Comparison of ENCODE assay signal across 18 cellular contexts in genomic region chr11:118636569-118637290, GRCh38. TPM values are rescaled to one million over a fixed set of nuclear protein-coding genes. Genes with fewer than 3 reads are reported as not detected.
A peak's percentile ranks its signal among the peaks of the same experiment; 100 is the strongest.
DNase-seq lines count a peak whose midpoint lies in the region; ATAC-seq, FAIRE-seq and TF ChIP-seq lines count a peak whose summit lies in the region.
"Had no signal": no experiment of that assay in that cellular context is flagged by ENCODE, and none has a peak within 500 bp of the region (broad histone marks: within the 10 kb centered on the region; RNA-seq: fewer than 3 reads in every experiment).

No MANE protein-coding gene starts in this region.

- in situ Hi-C loops in brain microvascular endothelial cell (cut with HindIII; ENCODE audit: low pct_ligation_motif_present, low sequenced_read_pairs) = no loop called here

- H2AFZ ChIP-seq in astrocyte (ENCODE audit: low read depth, low read length) = no peak overlapping the region
- no peak overlapping the region for H2AFZ ChIP-seq in osteoblast (ENCODE audit: low read length)
- H2AFZ ChIP-seq: PC-9 had no signal

- H3K79me2 ChIP-seq in astrocyte (ENCODE audit: insufficient read depth, low read length) (peaks cover 82% of the 10 kb centered on the region), osteoblast (ENCODE audit: insufficient read depth, low read length) (peaks cover 31% of the 10 kb centered on the region)

- H3K4me2 ChIP-seq in astrocyte (ENCODE audit: low read length) = no peak overlapping the region
- H3K4me2 ChIP-seq in osteoblast (ENCODE audit: insufficient read depth, low read length) = no peak overlapping the region
- H3K4me2 ChIP-seq: PC-9 had no signal

- H3K9me3 ChIP-seq in astrocyte (ENCODE audit: insufficient read depth, low read depth, low read length) = no peaks in the 10 kb centered on the region
- H3K9me3 ChIP-seq in osteoblast (ENCODE audit: low read depth, low read length) = no peaks in the 10 kb centered on the region

- H3K4me1 Mint-ChIP-seq in HFFc6 (ENCODE audit: low read depth) = peaks cover 47% of the 10 kb centered on the region
- peaks cover 29% of the 10 kb centered on the region for H3K4me1 Mint-ChIP-seq in astrocyte (ENCODE audit: low read depth, unreplicated experiment)
- no peaks in the 10 kb centered on the region for H3K4me1 Mint-ChIP-seq in activated T-helper 17 cell treated with anti-CD3 and anti-CD28 coated beads, Interleukin-2, amount 50 U/mL, for 72 hours
- H3K4me1 Mint-ChIP-seq: B cell had no signal

- H3K36me3 Mint-ChIP-seq in HFFc6 (ENCODE audit: low read depth) = peaks cover 20% of the 10 kb centered on the region
- H3K36me3 Mint-ChIP-seq in astrocyte (ENCODE audit: low read depth, unreplicated experiment) = peaks cover 31% of the 10 kb centered on the region
- H3K36me3 Mint-ChIP-seq in activated T-helper 17 cell treated with anti-CD3 and anti-CD28 coated beads, Interleukin-2, amount 50 U/mL, for 72 hours (ENCODE audit: low read depth) = no peaks in the 10 kb centered on the region
- H3K36me3 Mint-ChIP-seq: CD4-positive, alpha-beta memory T cell had no signal

- H3K27ac ChIP-seq in astrocyte (ENCODE audit: low read depth, low read length) (no peak overlapping the region), osteoblast (ENCODE audit: low read depth, low read length) (peak overlapping the region; percentile 46), brain microvascular endothelial cell (no peak overlapping the region)
- H3K27ac ChIP-seq: PC-9 had no signal

- H4K20me1 ChIP-seq in astrocyte (ENCODE audit: insufficient read depth, low read length) (peaks cover 96% of the 10 kb centered on the region), osteoblast (ENCODE audit: insufficient read depth, low read length) (peaks cover 36% of the 10 kb centered on the region)

- TF ChIP-seq CTCF in HFFc6 (IDR thresholded peaks at IDR 0.05) (no peak), astrocyte (IDR thresholded peaks at IDR 0.05; ENCODE audit: insufficient read depth, low read depth, low read length) (no peak), osteoblast (IDR thresholded peaks at IDR 0.05; ENCODE audit: extremely low read depth, low read depth, low read length) (no peak), brain microvascular endothelial cell (IDR thresholded peaks at IDR 0.05; ENCODE audit: low read depth, low read length, missing control alignments) (no peak)

- H3K4me3 ChIP-seq in astrocyte (ENCODE audit: insufficient read depth, low read depth, low read length) = no peak overlapping the region
- H3K4me3 ChIP-seq in osteoblast (ENCODE audit: insufficient read depth, low read length) = no peak overlapping the region
- H3K4me3 ChIP-seq in brain microvascular endothelial cell (ENCODE audit: low read depth, low read length) = no peak overlapping the region
- H3K4me3 ChIP-seq: PC-9 had no signal

- H3K9ac ChIP-seq in astrocyte (ENCODE audit: low read length) = no peak overlapping the region

- peak overlapping the region; percentile 47 for H3K27ac Mint-ChIP-seq in HFFc6
- peak overlapping the region; percentile 47 for H3K27ac Mint-ChIP-seq in astrocyte (ENCODE audit: unreplicated experiment)
- no peak overlapping the region for H3K27ac Mint-ChIP-seq in activated T-helper 17 cell treated with anti-CD3 and anti-CD28 coated beads, Interleukin-2, amount 50 U/mL, for 72 hours
- H3K27ac Mint-ChIP-seq: B cell; CD4-positive, alpha-beta memory T cell had no signal

- TF ChIP-seq POLR2A in erythroblast (IDR thresholded peaks at IDR 0.05; ENCODE audit: low read length) = no peak

- H3K9me3 Mint-ChIP-seq in HFFc6 (no peaks in the 10 kb centered on the region), astrocyte (ENCODE audit: unreplicated experiment) (no peaks in the 10 kb centered on the region)
- H3K9me3 Mint-ChIP-seq in activated T-helper 17 cell treated with anti-CD3 and anti-CD28 coated beads, Interleukin-2, amount 50 U/mL, for 72 hours = no peaks in the 10 kb centered on the region
- H3K9me3 Mint-ChIP-seq: CD4-positive, alpha-beta memory T cell had no signal

- peaks cover 7% of the 10 kb centered on the region for H3K27me3 Mint-ChIP-seq in HFFc6 (ENCODE audit: insufficient read depth)
- no peaks in the 10 kb centered on the region for H3K27me3 Mint-ChIP-seq in astrocyte (ENCODE audit: low read depth, unreplicated experiment)
- no peaks in the 10 kb centered on the region for H3K27me3 Mint-ChIP-seq in activated T-helper 17 cell treated with anti-CD3 and anti-CD28 coated beads, Interleukin-2, amount 50 U/mL, for 72 hours
- H3K27me3 Mint-ChIP-seq: CD4-positive, alpha-beta memory T cell had no signal

- FAIRE-seq in astrocyte (lab: Jason Lieb, UNC) = no peak
- FAIRE-seq: G401.6, GM12892 had no signal

- peaks cover 26% of the 10 kb centered on the region for H3K4me1 ChIP-seq in astrocyte (ENCODE audit: insufficient read depth, low read length)
- peaks cover 35% of the 10 kb centered on the region for H3K4me1 ChIP-seq in osteoblast (ENCODE audit: insufficient read depth, low read length)

- H3K4me3 Mint-ChIP-seq in HFFc6 (no peak overlapping the region), astrocyte (ENCODE audit: unreplicated experiment) (no peak overlapping the region)
- no peak overlapping the region for H3K4me3 Mint-ChIP-seq in activated T-helper 17 cell treated with anti-CD3 and anti-CD28 coated beads, Interleukin-2, amount 50 U/mL, for 72 hours
- H3K4me3 Mint-ChIP-seq: B cell; CD4-positive, alpha-beta memory T cell had no signal

- DNase-seq in ELR (ENCODE audit: low read depth) = peak; percentile 37
- no peak for DNase-seq in HFFc6
- DNase-seq in astrocyte (ENCODE audit: low read depth) = no peak
- DNase-seq in osteoblast (ENCODE audit: insufficient read length, low spot score, missing footprints) = peak; percentile 91
- no peak for DNase-seq in brain microvascular endothelial cell
- no peak for DNase-seq in erythroblast (lab: John Stamatoyannopoulos, UW)
- no peak for DNase-seq in NCI-H146 treated with DMSO at 0.1 percent for 48 hours (lab: John Stamatoyannopoulos, UW; ENCODE audit: unreplicated experiment)
- DNase-seq: CD4-positive, alpha-beta memory T cell; KG1; NCI-H1092; NCI-H1694; NCI-H345; PC-9 had no signal

- H3K36me3 ChIP-seq in astrocyte (ENCODE audit: insufficient read depth, low read length) (peaks cover 55% of the 10 kb centered on the region), osteoblast (ENCODE audit: insufficient read depth, low read length) (peaks cover 81% of the 10 kb centered on the region), brain microvascular endothelial cell (replicated peaks) (peaks cover 91% of the 10 kb centered on the region)

- no peak for ATAC-seq in activated T-helper 17 cell treated with anti-CD3 and anti-CD28 coated beads, Interleukin-2, amount 50 U/mL, for 72 hours (replicated peaks)

- H3K27me3 ChIP-seq in astrocyte (ENCODE audit: insufficient read depth, low read length) (no peaks in the 10 kb centered on the region), osteoblast (ENCODE audit: insufficient read depth, low read length) (no peaks in the 10 kb centered on the region), brain microvascular endothelial cell (replicated peaks) (no peaks in the 10 kb centered on the region)

RNA-seq across cellular contexts. Expression of gene PHLDB1, which starts 29.3 kb away (rescaled TPM):
- 100 to 1,000 TPM; 106 to 121 (median 114) TPM for total RNA-seq in HFFc6 (2021; fragmentation: NEBNext Ultra II Directional; extraction: Animal tissue kit (Norgen Biotek cat#: 25700))
- total RNA-seq in astrocyte = 179 and 194 TPM in 2 replicates
- 86.9 and 96.3 TPM in 2 replicates for total RNA-seq in osteoblast
- 1 to 10 TPM; 2.2 to 4.7 TPM for total RNA-seq in activated T-helper 17 cell treated with anti-CD3 and anti-CD28 coated beads, Interleukin-2, amount 50 U/mL, for 72 hours

RNA-seq across cellular contexts. Expression of gene TREH, which starts 42.7 kb away (rescaled TPM):
- under 1 TPM in 1 of 6 experiments, not detected in 5; 0.07 TPM for total RNA-seq in HFFc6 (2021; fragmentation: NEBNext Ultra II Directional; extraction: Animal tissue kit (Norgen Biotek cat#: 25700))
- total RNA-seq in astrocyte (not detected in 2 replicates), osteoblast (not detected in 2 replicates)
- not detected for total RNA-seq in activated T-helper 17 cell treated with anti-CD3 and anti-CD28 coated beads, Interleukin-2, amount 50 U/mL, for 72 hours
- total RNA-seq: B cell; CD4-positive, alpha-beta memory T cell; MCF 10A; PC-9 had no signal

Comparison
In these comparisons a context has a peak if more than half of its experiments do, and no peak if none do; other contexts are left out.
1. DNase-seq: peak in ELR (single experiment) and osteoblast (single experiment); none in HFFc6 (single experiment), astrocyte (single experiment), brain microvascular endothelial cell (single experiment), erythroblast (0 of 2) and NCI-H146 treated with DMSO at 0.1 percent for 48 hours (single experiment).
2. RNA of gene PHLDB1, which starts 29.3 kb away (total RNA-seq): 179 to 194 TPM in astrocyte, 106 to 121 TPM in HFFc6 and 86.9 to 96.3 TPM in osteoblast; 2.2 to 4.7 TPM in activated T-helper 17 cell treated with anti-CD3 and anti-CD28 coated beads, Interleukin-2, amount 50 U/mL, for 72 hours; every median in the first group is over 10 times any median in the second.